8 cellular contexts compared by ENCODE assay signal in genomic region chr3:9946112-9947024, GRCh38. TPM values are rescaled to one million over a fixed set of nuclear protein-coding genes. Genes with fewer than 3 reads are reported as not detected.
DNase-seq lines count a peak whose midpoint lies in the region; FAIRE-seq and TF ChIP-seq lines count a peak whose summit lies in the region.

No MANE protein-coding gene starts in this region.

- peak in 1 of 3 donors; percentile 61 for TF ChIP-seq CTCF in lower leg skin (IDR thresholded peaks at IDR 0.05)

- H3K4me3 ChIP-seq in lower leg skin (ENCODE audit: low read depth, poor library complexity, severe bottlenecking): peak overlapping the region; percentile 41

- TF ChIP-seq POLR2A in lower leg skin (IDR thresholded peaks at IDR 0.05) (no peak), GM12892 (IDR thresholded peaks at IDR 0.05; ENCODE audit: low read depth, low read length) (no peak)

- intact Hi-C loops in lower leg skin (cut with DNase I; ENCODE audit: low total_unique reads): no loop called here

- FAIRE-seq in GM12892 (lab: Jason Lieb, UNC): no peak

- peak; percentile 95 for DNase-seq in AG08395 (ENCODE audit: low spot score)
- DNase-seq in H4 (ENCODE audit: low spot score): peak; percentile 64
- peak; percentile 36 for DNase-seq in NCI-H345 treated with DMSO at 0.1 percent for 48 hours (lab: John Stamatoyannopoulos, UW; ENCODE audit: unreplicated experiment)
- peak; percentile 61 to 68 for DNase-seq in activated CD8-positive, alpha-beta memory T cell treated with anti-CD3 and anti-CD28 coated beads for 1 hour (ENCODE audit: extremely low read depth in 1 of 2, low read depth in 1 of 2)
- peak; percentile 92 for DNase-seq in ecto neural progenitor cell (ENCODE audit: low spot score)
- DNase-seq in lower leg skin (ENCODE audit: low spot score in 2 of 2): peak; percentile 75 to 96
- DNase-seq in stimulated activated CD4-positive, alpha-beta T cell treated with anti-CD3 and anti-CD28 coated beads, Interleukin-2, amount 100 ng/mL, for 48 hours: peak; percentile 70 to 81
- no peak for DNase-seq in GM12892 (ENCODE audit: insufficient read length)

- 8 to 14% methylated on average over 22 to 72 of the region's 90 CpGs for WGBS in lower leg skin, 2 donors

RNA-seq across cellular contexts. Expression of gene PRRT3, which starts 5.8 kb away (rescaled TPM):
- 3.0 and 3.4 TPM in 2 replicates for total RNA-seq in H4 (2014; rRNA removed; shearing (Covaris generic))
- 1 to 10 TPM; 3.2 to 6.4 (median 4.0) TPM for total RNA-seq in lower leg skin
- polyA plus RNA-seq in GM12892 (2012; ENCODE audit: missing spikeins): 6.7 TPM

RNA-seq across cellular contexts. Expression of gene CRELD1, which starts 12.7 kb away (rescaled TPM):
- 7.4 and 8.7 TPM in 2 replicates for total RNA-seq in H4 (2014; rRNA removed; shearing (Covaris generic))
- 10 to 100 TPM; 16.1 to 58.8 (median 28.3) TPM for total RNA-seq in lower leg skin
- polyA plus RNA-seq in GM12892 (2012; ENCODE audit: missing spikeins): 16.0 TPM

RNA-seq across cellular contexts. Expression of gene IL17RC, which starts 29.5 kb away (rescaled TPM):
- total RNA-seq in H4 (2014; rRNA removed; shearing (Covaris generic)): 23.0 and 32.4 TPM in 2 replicates
- 100 to 1,000 TPM in 3 of 4 donors, 10 to 100 TPM in 1; 95.5 to 155 (median 113) TPM for total RNA-seq in lower leg skin
- polyA plus RNA-seq in GM12892 (2012; ENCODE audit: missing spikeins): 0.59 TPM

RNA-seq across cellular contexts. Expression of gene EMC3, which starts 40.3 kb away (rescaled TPM):
- total RNA-seq in H4 (2014; rRNA removed; shearing (Covaris generic)): 87.1 and 117 TPM in 2 replicates
- total RNA-seq in lower leg skin: 100 to 1,000 TPM; 101 to 108 (median 104) TPM
- 41.1 TPM for polyA plus RNA-seq in GM12892 (2012; ENCODE audit: missing spikeins)

RNA-seq across cellular contexts. Expression of gene IL17RE, which starts 43.7 kb away (rescaled TPM):
- total RNA-seq in H4 (2014; rRNA removed; shearing (Covaris generic)): not detected in 2 replicates
- 100 to 1,000 TPM in 1 of 4 donors, 10 to 100 TPM in 3; 71.1 to 117 (median 81.1) TPM for total RNA-seq in lower leg skin
- 0.17 TPM for polyA plus RNA-seq in GM12892 (2012; ENCODE audit: missing spikeins)
